ENCODE assay signal across 26 cellular contexts in genomic region chr12:39413836-39414771, GRCh38. TPM values are rescaled to one million over a fixed set of nuclear protein-coding genes. Genes with fewer than 3 reads are reported as not detected.
DNase-seq lines count a peak whose midpoint lies in the region; ATAC-seq and TF ChIP-seq lines count a peak whose summit lies in the region.
"Had no signal": no experiment of that assay in that cellular context is flagged by ENCODE, and none has a peak within 500 bp of the region (broad histone marks: within the 10 kb centered on the region; RNA-seq: fewer than 3 reads in every experiment).

No MANE protein-coding gene starts in this region.

- no peaks in the 10 kb centered on the region for H3K9me3 ChIP-seq in SK-N-SH
- H3K9me3 ChIP-seq in heart right ventricle, result no peaks in the 10 kb centered on the region
- H3K9me3 ChIP-seq: HAP-1, sigmoid colon had no signal

- no peak overlapping the region for H3K4me2 ChIP-seq in SK-N-SH
- H3K4me2 ChIP-seq: neural progenitor cell had no signal

- H3K27me3 ChIP-seq in SK-N-SH (ENCODE audit: insufficient read depth), result no peaks in the 10 kb centered on the region
- H3K27me3 ChIP-seq in heart right ventricle, result no peaks in the 10 kb centered on the region
- H3K27me3 ChIP-seq: neural progenitor cell, sigmoid colon had no signal

- no peaks in the 10 kb centered on the region for H4K20me1 ChIP-seq in SK-N-SH (ENCODE audit: insufficient read depth)

- H3K36me3 ChIP-seq in SK-N-SH (replicated peaks in 1 of 2; ENCODE audit: control insufficient read depth in 1 of 2, insufficient read depth in 2 of 2, low read length in 1 of 2) (peaks cover 0 to 2% of the 10 kb centered on the region in 2 experiments), heart right ventricle (peaks cover 0 to 13% (median 0%) of the 10 kb centered on the region in 9 donors)
- H3K36me3 ChIP-seq: HAP-1, sigmoid colon had no signal

- no peak for TF ChIP-seq RAD21 in SK-N-SH (IDR thresholded peaks at IDR 0.05; ENCODE audit: low read length)

- DNase-seq in SK-N-SH (peak; percentile 53), heart right ventricle (no peak), sciatic nerve (ENCODE audit: low spot score) (no peak)
- no peak for DNase-seq in activated naive CD4-positive, alpha-beta T cell treated with Interleukin-2 at 50 U/mL for 16 hours
- no peak for DNase-seq in stimulated activated effector memory CD8-positive, alpha-beta T cell treated with anti-CD3 and anti-CD28 coated beads, Interleukin-12 subunit alpha, Interleukin-12 subunit beta, amount 100 ng/mL, for 72 hours (ENCODE audit: low spot score in 2 of 2)
- DNase-seq: activated CD8-positive, alpha-beta T cell treated with anti-CD3 and anti-CD28 coated beads for 36 hours; activated effector memory CD4-positive, alpha-beta T cell treated with anti-CD3 and anti-CD28 coated beads, Interleukin-2, amount 50 U/mL, for 16 hours; Calu3; DMS79 treated with DMSO at 0.1 percent for 48 hours; glutamatergic neuron; KBM-7; kidney glomerular epithelial cell; MM.1S; NCI-H2029 treated with DMSO at 0.1 percent for 48 hours; NCI-H748 treated with DMSO at 0.1 percent for 48 hours; RPMI8226; sigmoid colon; stimulated activated CD4-positive, alpha-beta T cell treated with anti-CD3 and anti-CD28 coated beads, Interleukin-4, amount 100 ng/mL, for 4 hours; stimulated activated naive B cell treated with anti-CD40 and anti-IgM and Interleukin-4, amounts not matched to agents 10 μg/mL and 1 μg/mL and 100 μg/mL, for 72 hours had no signal

- no peak for TF ChIP-seq CTCF in SK-N-SH (IDR thresholded peaks at IDR 0.05)
- no peak for TF ChIP-seq CTCF in heart right ventricle (IDR thresholded peaks at IDR 0.05)

- CTCF ChIA-PET in SK-N-SH (lab: Yijun Ruan, JAX), result interaction anchor here (0.9 to 2.8 kb wide), 5 partner anchors 12 to 28 kb away, joined by 3 to 7 read pairs (median 3); partner anchors contain the start of gene KIF21A

- H3K4me3 ChIP-seq in SK-N-SH (ENCODE audit: low read depth in 2 of 2, low read length in 1 of 2), result no peak overlapping the region
- H3K4me3 ChIP-seq in heart right ventricle, result no peak overlapping the region
- H3K4me3 ChIP-seq: HAP-1, neural progenitor cell, sigmoid colon, SK-N-MC had no signal

- H3K9me3 Mint-ChIP-seq in stimulated activated effector memory CD8-positive, alpha-beta T cell treated with anti-CD3 and anti-CD28 coated beads, Interleukin-12 subunit alpha, Interleukin-12 subunit beta, amount 100 ng/mL, for 72 hours, result no peaks in the 10 kb centered on the region
- H3K9me3 Mint-ChIP-seq: activated CD8-positive, alpha-beta T cell treated with anti-CD3 and anti-CD28 coated beads for 36 hours; stimulated activated naive B cell treated with anti-CD40 and anti-IgM and Interleukin-4, amounts not matched to agents 10 μg/mL and 1 μg/mL and 100 μg/mL, for 72 hours had no signal

- H3K27ac Mint-ChIP-seq in stimulated activated effector memory CD8-positive, alpha-beta T cell treated with anti-CD3 and anti-CD28 coated beads, Interleukin-12 subunit alpha, Interleukin-12 subunit beta, amount 100 ng/mL, for 72 hours, result no peak overlapping the region
- H3K27ac Mint-ChIP-seq: activated CD8-positive, alpha-beta T cell treated with anti-CD3 and anti-CD28 coated beads for 36 hours; neural progenitor cell; stimulated activated naive B cell treated with anti-CD40 and anti-IgM and Interleukin-4, amounts not matched to agents 10 μg/mL and 1 μg/mL and 100 μg/mL, for 72 hours had no signal

- WGBS in SK-N-SH (ENCODE audit: low lambda C conversion rate), result 51% methylated on average over 2 of the region's 2 CpGs
- WGBS in heart right ventricle, 2 donors, result 52 to 61% methylated on average over 2 of the region's 2 CpGs

- intact Hi-C loops in heart right ventricle (cut with DNase I), result no loop called here
- intact Hi-C loops in sciatic nerve (cut with DNase I), result no loop called here

- H3K4me3 Mint-ChIP-seq in stimulated activated effector memory CD8-positive, alpha-beta T cell treated with anti-CD3 and anti-CD28 coated beads, Interleukin-12 subunit alpha, Interleukin-12 subunit beta, amount 100 ng/mL, for 72 hours, result no peak overlapping the region
- H3K4me3 Mint-ChIP-seq: activated CD8-positive, alpha-beta T cell treated with anti-CD3 and anti-CD28 coated beads for 36 hours; neural progenitor cell; stimulated activated naive B cell treated with anti-CD40 and anti-IgM and Interleukin-4, amounts not matched to agents 10 μg/mL and 1 μg/mL and 100 μg/mL, for 72 hours had no signal

- H3K9ac ChIP-seq in SK-N-SH, result no peak overlapping the region
- H3K9ac ChIP-seq: neural progenitor cell, parathyroid adenoma had no signal

- H3K4me1 Mint-ChIP-seq in stimulated activated effector memory CD8-positive, alpha-beta T cell treated with anti-CD3 and anti-CD28 coated beads, Interleukin-12 subunit alpha, Interleukin-12 subunit beta, amount 100 ng/mL, for 72 hours, result peaks cover 13% of the 10 kb centered on the region
- H3K4me1 Mint-ChIP-seq: stimulated activated naive B cell treated with anti-CD40 and anti-IgM and Interleukin-4, amounts not matched to agents 10 μg/mL and 1 μg/mL and 100 μg/mL, for 72 hours had no signal

- H3K9me2 ChIP-seq in SK-N-SH, result no peaks in the 10 kb centered on the region

- peak; percentile 46 for ATAC-seq in GM18498 (IDR thresholded peaks at IDR 0.05; ENCODE audit: unreplicated experiment)
- ATAC-seq in GM21786 (IDR thresholded peaks at IDR 0.05; ENCODE audit: unreplicated experiment), result peak; percentile 57
- ATAC-seq in heart right ventricle, result peak in 2 of 8 donors; percentile 32 to 41
- no peak for ATAC-seq in stimulated activated effector memory CD8-positive, alpha-beta T cell treated with anti-CD3 and anti-CD28 coated beads, Interleukin-12 subunit alpha, Interleukin-12 subunit beta, amount 100 ng/mL, for 72 hours
- no peak for ATAC-seq in sciatic nerve
- ATAC-seq: activated CD8-positive, alpha-beta T cell treated with anti-CD3 and anti-CD28 coated beads for 36 hours; stimulated activated naive B cell treated with anti-CD40 and anti-IgM and Interleukin-4, amounts not matched to agents 10 μg/mL and 1 μg/mL and 100 μg/mL, for 72 hours had no signal

- no peak overlapping the region; the same call in 1 of the 2 replicates for H2AFZ ChIP-seq in SK-N-SH (ENCODE audit: low read depth)
- H2AFZ ChIP-seq: neural progenitor cell, parathyroid adenoma had no signal

- H3K79me2 ChIP-seq in SK-N-SH (ENCODE audit: insufficient read depth), result no peaks in the 10 kb centered on the region

- H3K4me1 ChIP-seq in SK-N-SH (ENCODE audit: control insufficient read depth in 1 of 2, insufficient read depth in 2 of 2, low read depth in 1 of 2, low read length in 1 of 2) (peaks cover 0 to 14% of the 10 kb centered on the region in 2 experiments; a peak in 2 of 4 replicates), heart right ventricle (peaks cover 0 to 25% (median 5%) of the 10 kb centered on the region in 9 donors)
- H3K4me1 ChIP-seq: HAP-1, neural progenitor cell, parathyroid adenoma, sigmoid colon had no signal

- H3F3A ChIP-seq in SK-N-SH (replicated peaks; ENCODE audit: insufficient read depth), result no peaks in the 10 kb centered on the region

- peak in 1 of 2 experiments; percentile 55; a peak in 1 of 4 replicates for TF ChIP-seq EP300 in SK-N-SH (IDR thresholded peaks at IDR 0.05; ENCODE audit: borderline replicate concordance in 1 of 2, low read depth in 1 of 2, low read length in 1 of 2)

- H3K36me3 Mint-ChIP-seq in stimulated activated effector memory CD8-positive, alpha-beta T cell treated with anti-CD3 and anti-CD28 coated beads, Interleukin-12 subunit alpha, Interleukin-12 subunit beta, amount 100 ng/mL, for 72 hours, result peaks cover 11% of the 10 kb centered on the region
- H3K36me3 Mint-ChIP-seq: stimulated activated naive B cell treated with anti-CD40 and anti-IgM and Interleukin-4, amounts not matched to agents 10 μg/mL and 1 μg/mL and 100 μg/mL, for 72 hours had no signal

- H3K27ac ChIP-seq in SK-N-SH (ENCODE audit: low read depth in 2 of 2, low read length in 1 of 2), result peak overlapping the region in 1 of 2 experiments; percentile 82; a peak in 2 of 4 replicates
- peak overlapping the region in 8 of 10 donors; percentile 59 to 76 (median 68) for H3K27ac ChIP-seq in heart right ventricle
- H3K27ac ChIP-seq: C4-2B, neural progenitor cell, parathyroid adenoma, sigmoid colon, SK-N-MC had no signal

- POLR2A ChIA-PET in SK-N-SH (lab: Yijun Ruan, JAX), result no interaction called here

TF ChIP-seq in SK-N-SH, 30 proteins besides CTCF, POLR2A, EP300 and RAD21:
- TF ChIP-seq TAF1 (IDR thresholded peaks at IDR 0.05; ENCODE audit: borderline replicate concordance, low read depth, low read length) (no peak), GATA2 (CRISPR knock-in tag; IDR thresholded peaks at IDR 0.05) (peak; percentile 40; the same call in 1 of the 2 replicates), RCOR1 (IDR thresholded peaks at IDR 0.05; ENCODE audit: low read length) (peak; percentile 11; the same call in 1 of the 2 replicates), MXI1 (IDR thresholded peaks at IDR 0.05; ENCODE audit: low read depth, low read length) (0 out of 2 replicates have a peak, but pooled peaks have one; percentile 35)
TF ChIP-seq in SK-N-SH: peak in this region for 3.

RNA-seq across cellular contexts. Expression of gene KIF21A, which starts 28.8 kb away (rescaled TPM):
- polyA plus RNA-seq in SK-N-SH (2012; rRNA removed) (3.6 and 7.2 TPM in 2 replicates), heart right ventricle (10 to 100 TPM; 11.4 to 71.8 TPM)
- 8.8 and 11.7 TPM in 2 replicates for polyA plus RNA-seq in SK-N-SH (2012; cell fraction: cytosol; rRNA removed)
- polyA plus RNA-seq in SK-N-SH (2012; cell fraction: nucleus; rRNA removed), result 5.3 and 9.8 TPM in 2 replicates
- total RNA-seq in heart right ventricle (10 to 100 TPM; 42.3 to 71.8 (median 49.9) TPM), sciatic nerve (31.1 TPM)

Comparison
In these comparisons a context has a peak if more than half of its experiments do, and no peak if none do; other contexts are left out.
1. ATAC-seq: peak in GM18498 (single experiment) and GM21786 (single experiment); none in stimulated activated effector memory CD8-positive, alpha-beta T cell treated with anti-CD3 and anti-CD28 coated beads, Interleukin-12 subunit alpha, Interleukin-12 subunit beta, amount 100 ng/mL, for 72 hours (single experiment) and sciatic nerve (single experiment).